Comparison of ENCODE assay signal across 23 cellular contexts in genomic region chr9:127550751-127551150, GRCh38.
DNase-seq lines count a peak whose midpoint lies in the region; ATAC-seq and TF ChIP-seq lines count a peak whose summit lies in the region.
"Had no signal": no experiment of that assay in that cellular context is flagged by ENCODE, and none has a peak within 500 bp of the region (broad histone marks: within the 10 kb centered on the region; RNA-seq: fewer than 3 reads in every experiment).

No MANE protein-coding gene starts in this region.

- no peak overlapping the region for H3K18ac ChIP-seq in mesenchymal stem cell (ENCODE audit: low read depth in 1 of 2, low read length in 2 of 2)

- H3K4me3 ChIP-seq in adrenal gland (no peak overlapping the region), mesenchymal stem cell (ENCODE audit: insufficient read depth in 1 of 2, low read depth in 1 of 2, low read length in 2 of 2) (no peak overlapping the region)
- H3K4me3 ChIP-seq in naive thymus-derived CD4-positive, alpha-beta T cell (ENCODE audit: low read length): no peak overlapping the region
- H3K4me3 ChIP-seq: HAP-1, hepatocyte, MG63, prostate gland, spleen had no signal

- H3K79me1 ChIP-seq in mesenchymal stem cell (replicated peaks; ENCODE audit: low read length, poor library complexity, severe bottlenecking): no peaks in the 10 kb centered on the region

- H3K9ac ChIP-seq in mesenchymal stem cell (ENCODE audit: low read length): no peak overlapping the region

- H3K27me3 ChIP-seq in adrenal gland (no peaks in the 10 kb centered on the region), mesenchymal stem cell (ENCODE audit: control insufficient read depth in 1 of 2, insufficient read depth in 1 of 2, low read length in 2 of 2) (no peaks in the 10 kb centered on the region)
- no peaks in the 10 kb centered on the region for H3K27me3 ChIP-seq in naive thymus-derived CD4-positive, alpha-beta T cell (ENCODE audit: control insufficient read depth in 2 of 2, insufficient read depth in 2 of 2, low read length in 2 of 2)
- H3K27me3 ChIP-seq: hepatocyte, MG63, spleen had no signal

- H3K4me1 ChIP-seq in adrenal gland (replicated peaks in 1 of 2) (peaks cover 31 to 50% of the 10 kb centered on the region in 2 donors), mesenchymal stem cell (ENCODE audit: control insufficient read depth, insufficient read depth, low read depth, low read length) (peaks cover 63% of the 10 kb centered on the region)
- H3K4me1 ChIP-seq in naive thymus-derived CD4-positive, alpha-beta T cell (ENCODE audit: control insufficient read depth in 2 of 2, insufficient read depth in 2 of 2, low read length in 2 of 2): peaks cover 3 to 5% of the 10 kb centered on the region in 2 donors

- H2BK15ac ChIP-seq in mesenchymal stem cell (ENCODE audit: low read depth, poor library complexity, severe bottlenecking): no peak overlapping the region

- no peak overlapping the region for H3K23ac ChIP-seq in mesenchymal stem cell (ENCODE audit: low read length in 2 of 2)

- peak; percentile 44 for DNase-seq in Right ventricle myocardium inferior (ENCODE audit: missing footprints)
- no peak for DNase-seq in left cardiac atrium
- DNase-seq in adrenal gland: peak in 2 of 7 donors; percentile 44 to 54
- DNase-seq in mesenchymal stem cell: no peak
- DNase-seq in type B pancreatic cell (ENCODE audit: extremely low spot score, unreplicated experiment): no peak
- DNase-seq in naive thymus-derived CD4-positive, alpha-beta T cell: no peak
- no peak for DNase-seq in RKO (ENCODE audit: low spot score)
- DNase-seq: activated CD4-positive, CD25-positive, alpha-beta regulatory T cell; activated naive CD4-positive, alpha-beta T cell treated with anti-CD3 and anti-CD28 coated beads, Interleukin-2, amount 50 U/mL, for 16 hours; activated T-cell treated with anti-CD3 and anti-CD28 coated beads, Interleukin-2, amount 50 U/mL, for 72 hours; CD4-positive, alpha-beta T cell; MG63; NCI-H1436 treated with DMSO at 0.1 percent for 48 hours; NCI-H226; spleen; stimulated activated CD4-positive, alpha-beta T cell treated with anti-CD3 and anti-CD28 coated beads, Interleukin-4, amount 100 ng/mL, for 4 hours; substantia nigra; T-helper 1 cell had no signal

- no peak overlapping the region for H2BK120ac ChIP-seq in mesenchymal stem cell (ENCODE audit: low read depth, low read length)

- H3K4me3 Mint-ChIP-seq in type B pancreatic cell: peak overlapping the region; percentile 34
- H3K4me3 Mint-ChIP-seq in naive thymus-derived CD4-positive, alpha-beta T cell: no peak overlapping the region
- H3K4me3 Mint-ChIP-seq: activated T-cell treated with anti-CD3 and anti-CD28 coated beads, Interleukin-2, amount 50 U/mL, for 72 hours; CD4-positive, alpha-beta T cell; IgD-negative memory B cell had no signal

- H3K27ac Mint-ChIP-seq in type B pancreatic cell: peak overlapping the region; percentile 90
- peak overlapping the region in 1 of 9 donors; percentile 40 for H3K27ac Mint-ChIP-seq in naive thymus-derived CD4-positive, alpha-beta T cell
- H3K27ac Mint-ChIP-seq: activated T-cell treated with anti-CD3 and anti-CD28 coated beads, Interleukin-2, amount 50 U/mL, for 72 hours; CD4-positive, alpha-beta T cell; IgD-negative memory B cell had no signal

- H2AK5ac ChIP-seq in mesenchymal stem cell (ENCODE audit: low read length, severe bottlenecking): peak overlapping the region; percentile 15

- no peak overlapping the region for H2AFZ ChIP-seq in mesenchymal stem cell (ENCODE audit: low read depth, low read length)
- H2AFZ ChIP-seq: hepatocyte had no signal

- CTCF ChIA-PET in naive thymus-derived CD4-positive, alpha-beta T cell (lab: Charles Lee): no interaction called here

- H3K36me3 Mint-ChIP-seq in type B pancreatic cell: peaks cover 23% of the 10 kb centered on the region
- peaks cover 0 to 13% (median 0%) of the 10 kb centered on the region in 5 donors for H3K36me3 Mint-ChIP-seq in naive thymus-derived CD4-positive, alpha-beta T cell
- H3K36me3 Mint-ChIP-seq: IgD-negative memory B cell had no signal

- no peak overlapping the region for H3K14ac ChIP-seq in mesenchymal stem cell (ENCODE audit: low read length in 2 of 2)

- no peak overlapping the region for H2BK5ac ChIP-seq in mesenchymal stem cell (ENCODE audit: low read depth, low read length, poor library complexity, severe bottlenecking)

- H3K9me3 ChIP-seq in adrenal gland (replicated peaks in 1 of 3): no peaks in the 10 kb centered on the region
- H3K9me3 ChIP-seq in mesenchymal stem cell (ENCODE audit: control insufficient read depth, low read length): no peaks in the 10 kb centered on the region
- H3K9me3 ChIP-seq in naive thymus-derived CD4-positive, alpha-beta T cell (ENCODE audit: control insufficient read depth in 2 of 3, low read length in 3 of 3): no peaks in the 10 kb centered on the region
- H3K9me3 ChIP-seq: HAP-1, MG63, prostate gland, spleen had no signal

- H3K36me3 ChIP-seq in adrenal gland (replicated peaks in 1 of 2) (no peaks in the 10 kb centered on the region), mesenchymal stem cell (ENCODE audit: control insufficient read depth in 1 of 2, insufficient read depth in 2 of 2, low read depth in 1 of 2, low read length in 2 of 2) (peaks cover 50% of the 10 kb centered on the region in 2 experiments)
- no peaks in the 10 kb centered on the region for H3K36me3 ChIP-seq in naive thymus-derived CD4-positive, alpha-beta T cell (ENCODE audit: control insufficient read depth in 2 of 3, insufficient read depth in 3 of 3, low read length in 3 of 3)
- H3K36me3 ChIP-seq: HAP-1, prostate gland, spleen had no signal

- no peak for TF ChIP-seq CTCF in adrenal gland (IDR thresholded peaks at IDR 0.05)
- TF ChIP-seq CTCF in type B pancreatic cell (conservative IDR thresholded peaks at IDR 0.05): no peak

- ATAC-seq in Right ventricle myocardium inferior (no peak), left cardiac atrium (no peak), HG02642 (IDR thresholded peaks at IDR 0.05; ENCODE audit: poor library complexity, unreplicated experiment) (no peak)
- no peak for ATAC-seq in naive thymus-derived CD4-positive, alpha-beta T cell
- ATAC-seq: activated T-cell treated with anti-CD3 and anti-CD28 coated beads, Interleukin-2, amount 50 U/mL, for 72 hours had no signal

- H4K91ac ChIP-seq in mesenchymal stem cell (ENCODE audit: low read length): no peak overlapping the region

- TF ChIP-seq POLR2A in adrenal gland (IDR thresholded peaks at IDR 0.05): no peak

- peak overlapping the region in 3 of 5 donors; percentile 55 to 63 (median 56) for H3K27ac ChIP-seq in adrenal gland
- H3K27ac ChIP-seq in mesenchymal stem cell (ENCODE audit: low read length, poor library complexity, severe bottlenecking): peak overlapping the region; percentile 4
- no peak overlapping the region for H3K27ac ChIP-seq in naive thymus-derived CD4-positive, alpha-beta T cell (ENCODE audit: low read depth, low read length)
- H3K27ac ChIP-seq: hepatocyte, spleen had no signal

- no peak overlapping the region for H3K4ac ChIP-seq in mesenchymal stem cell (ENCODE audit: low read depth in 1 of 2, low read length in 2 of 2)

- no peak overlapping the region for H4K8ac ChIP-seq in mesenchymal stem cell (ENCODE audit: low read length)

- no peaks in the 10 kb centered on the region for H3K27me3 Mint-ChIP-seq in type B pancreatic cell
- H3K27me3 Mint-ChIP-seq in naive thymus-derived CD4-positive, alpha-beta T cell: no peaks in the 10 kb centered on the region
- H3K27me3 Mint-ChIP-seq: CD4-positive, alpha-beta T cell had no signal

- intact Hi-C loops in Right ventricle myocardium inferior (cut with DNase I) (no loop called here), left cardiac atrium (cut with DNase I) (no loop called here), adrenal gland (cut with DNase I) (no loop called here)
- intact Hi-C loops in naive thymus-derived CD4-positive, alpha-beta T cell (cut with micrococcal nuclease): no loop called here

- 32 to 55% (median 46%) methylated on average over 14 of the region's 14 CpGs for whole genome bisulfite sequencing in adrenal gland, 4 donors
- WGBS in mesenchymal stem cell: 94% methylated on average over 14 of the region's 14 CpGs

- H3K4me2 ChIP-seq in mesenchymal stem cell (ENCODE audit: low read length, poor library complexity, severe bottlenecking): no peak overlapping the region
- H3K4me2 ChIP-seq: hepatocyte had no signal

- H3K9me3 Mint-ChIP-seq in type B pancreatic cell: no peaks in the 10 kb centered on the region
- no peaks in the 10 kb centered on the region for H3K9me3 Mint-ChIP-seq in naive thymus-derived CD4-positive, alpha-beta T cell
- H3K9me3 Mint-ChIP-seq: activated T-cell treated with anti-CD3 and anti-CD28 coated beads, Interleukin-2, amount 50 U/mL, for 72 hours; CD4-positive, alpha-beta T cell; IgD-negative memory B cell had no signal

- peaks cover 45% of the 10 kb centered on the region for H3K4me1 Mint-ChIP-seq in type B pancreatic cell (ENCODE audit: unreplicated experiment)
- H3K4me1 Mint-ChIP-seq in naive thymus-derived CD4-positive, alpha-beta T cell: peaks cover 8 to 53% (median 12%) of the 10 kb centered on the region in 7 donors

- POLR2A ChIA-PET in naive thymus-derived CD4-positive, alpha-beta T cell (lab: Charles Lee): interaction anchor here (0.7 kb wide), 1 partner anchor 355 kb away, joined by 4 read pairs; no protein-coding TSS in a partner anchor

- H2BK12ac ChIP-seq in mesenchymal stem cell (ENCODE audit: low read length in 2 of 2): no peak overlapping the region
